Comparison of ENCODE assay signal across 21 cellular contexts in genomic region chr3:9218514-9218846, GRCh38.
"Had no signal": no experiment of that assay in that cellular context is flagged by ENCODE, and none has a peak within 500 bp of the region (broad histone marks: within the 10 kb centered on the region; RNA-seq: fewer than 3 reads in every experiment).

No MANE protein-coding gene starts in this region.

- H3K4me3 Mint-ChIP-seq: dendritic cell treated with granulocyte-macrophage colony-stimulating factor and Interleukin-4, amounts not matched to agents 40 ng/mL and 50 ng/mL, for 4 days; effector memory CD8-positive, alpha-beta T cell; endodermal cell; naive B cell had no signal

- H3K4me1 Mint-ChIP-seq: naive B cell had no signal

- H3K27me3 Mint-ChIP-seq: dendritic cell treated with granulocyte-macrophage colony-stimulating factor and Interleukin-4, amounts not matched to agents 40 ng/mL and 50 ng/mL, for 4 days; naive B cell had no signal

- H3K36me3 Mint-ChIP-seq: naive B cell had no signal

- H3K9me3 Mint-ChIP-seq: dendritic cell treated with granulocyte-macrophage colony-stimulating factor and Interleukin-4, amounts not matched to agents 40 ng/mL and 50 ng/mL, for 4 days; effector memory CD8-positive, alpha-beta T cell; endodermal cell had no signal

- H3K27ac Mint-ChIP-seq: dendritic cell treated with granulocyte-macrophage colony-stimulating factor and Interleukin-4, amounts not matched to agents 40 ng/mL and 50 ng/mL, for 4 days; effector memory CD8-positive, alpha-beta T cell; endodermal cell; naive B cell had no signal

- H3K36me3 ChIP-seq: colonic mucosa, gastroesophageal sphincter, heart right ventricle, left lung, lower lobe of right lung had no signal

- H3K27ac ChIP-seq: colonic mucosa, epithelial cell of prostate, foreskin keratinocyte, gastroesophageal sphincter, heart right ventricle, left lung, lower lobe of right lung had no signal

- H3K4me3 ChIP-seq: colonic mucosa, gastroesophageal sphincter, heart right ventricle, left lung, lower lobe of right lung had no signal

- H3K27me3 ChIP-seq: colonic mucosa, foreskin keratinocyte, gastroesophageal sphincter, heart right ventricle, left lung had no signal

- H3K9me3 ChIP-seq: colonic mucosa, gastroesophageal sphincter, heart right ventricle, left lung, lower lobe of right lung had no signal

- DNase-seq: colonic mucosa; cortex of kidney; effector CD8-positive, alpha-beta T cell; effector memory CD8-positive, alpha-beta T cell; endodermal cell; erythroblast; foreskin keratinocyte; head of caudate nucleus; heart right ventricle; hippocampal formation; left cardiac atrium; left lung; left ventricle myocardium superior; lower lobe of right lung; mesenchymal stem cell; midbrain; naive B cell had no signal

- ATAC-seq: effector memory CD8-positive, alpha-beta T cell; esophagus mucosa; foreskin keratinocyte; gastroesophageal sphincter; heart right ventricle; left cardiac atrium; left lung; left ventricle myocardium superior; lower lobe of right lung had no signal

- H3K4me1 ChIP-seq: colonic mucosa, gastroesophageal sphincter, left lung, lower lobe of right lung had no signal
